ENCODE assay signal across 8 cellular contexts in the genomic region with DNA sequence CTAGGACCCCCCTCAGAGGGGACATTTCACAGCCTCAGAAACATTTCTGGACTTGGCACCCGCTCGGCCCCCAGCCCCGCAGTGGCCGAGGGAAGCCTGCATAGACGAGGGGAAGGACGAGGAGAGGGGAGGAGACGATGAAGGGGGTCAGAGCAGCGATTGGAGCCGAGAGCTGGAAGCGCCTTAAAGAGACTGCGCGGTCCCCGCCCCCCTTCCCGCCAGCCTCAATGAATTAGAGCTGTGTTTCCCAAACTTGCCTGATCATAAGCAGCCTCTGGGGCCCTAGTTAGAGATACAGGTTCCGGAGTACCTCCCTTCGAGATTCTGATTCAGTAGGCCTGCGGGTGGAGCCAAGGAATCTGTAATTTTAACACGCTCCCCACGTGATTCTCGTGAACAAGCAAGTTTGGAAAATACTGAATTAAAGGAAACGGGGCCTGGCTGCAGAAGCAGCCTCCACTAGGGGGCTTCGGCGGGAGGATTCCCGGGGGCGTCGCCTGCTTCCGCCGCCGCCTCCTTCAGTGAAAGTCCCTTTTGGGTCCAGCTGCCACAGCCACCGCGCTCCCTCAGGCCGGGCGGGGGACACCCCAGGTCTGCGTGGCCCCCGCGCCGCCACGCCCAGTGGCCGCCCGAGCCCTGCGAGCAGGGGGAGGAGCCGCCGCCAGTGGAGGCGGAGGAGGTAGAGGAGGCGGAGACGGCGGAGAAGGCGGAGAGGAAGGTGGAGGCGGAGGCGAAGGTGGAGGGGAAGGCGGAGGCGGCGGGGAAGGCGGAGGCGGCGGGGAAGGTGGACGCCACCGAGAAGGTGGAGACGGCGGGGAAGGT. TPM values are rescaled to one million over a fixed set of nuclear protein-coding genes. Genes with fewer than 3 reads are reported as not detected.
DNase-seq lines count a peak whose midpoint lies in the region; ATAC-seq, FAIRE-seq and TF ChIP-seq lines count a peak whose summit lies in the region.

A gene (plus strand): TSS at position 651 of the 822 bp plus-strand sequence. CDS start 824 bp downstream, outside the sequence.

- peak; percentile 48 to 56 for TF ChIP-seq CTCF in endothelial cell of umbilical vein (IDR thresholded peaks at IDR 0.05; ENCODE audit: extremely low read depth in 1 of 2, insufficient read depth in 1 of 2, low read depth in 1 of 2, low read length in 2 of 2)

- dilution Hi-C loops in endothelial cell of umbilical vein (cut with MboI; ENCODE audit: extremely low pct_ligation_motif_present, low sequenced_read_pairs) = no loop called here

- no peaks in the 10 kb centered on the region for H3K9me3 ChIP-seq in endothelial cell of umbilical vein (replicated peaks; ENCODE audit: control insufficient read depth, insufficient read depth, low read length)

- H3K9me1 ChIP-seq in endothelial cell of umbilical vein (replicated peaks; ENCODE audit: control insufficient read depth, extremely low read depth, insufficient read depth, low read length) = no peaks in the 10 kb centered on the region

- CTCF ChIA-PET in endothelial cell of umbilical vein (lab: Charles Lee) = interaction anchor here (0.6 to 1.7 kb wide), 7 partner anchors 10 to 1247 kb away, joined by 3 to 8 read pairs (median 3); no protein-coding TSS in a partner anchor

- POLR2A ChIA-PET in endothelial cell of umbilical vein (lab: Charles Lee) = no interaction called here

- H4K20me1 ChIP-seq in endothelial cell of umbilical vein (replicated peaks; ENCODE audit: control insufficient read depth, extremely low read depth, insufficient read depth, low read length) = no peaks in the 10 kb centered on the region

- H2AFZ ChIP-seq in endothelial cell of umbilical vein (ENCODE audit: low read depth, low read length) = peak within 1 kb of the TSS; percentile 91

- no peaks in the 10 kb centered on the region for H3K27me3 ChIP-seq in endothelial cell of umbilical vein (ENCODE audit: control insufficient read depth in 2 of 2, insufficient read depth in 2 of 2, low read length in 2 of 2)

- peak within 1 kb of the TSS; percentile 57 for H3K9ac ChIP-seq in endothelial cell of umbilical vein (replicated peaks; ENCODE audit: extremely low read depth, insufficient read depth, low read length)

- no TSS peak for BruUV-seq in endothelial cell of umbilical vein (replicated peaks; lab: Mats Ljungman, UMichigan)

- H3K27ac ChIP-seq in endothelial cell of umbilical vein (ENCODE audit: insufficient read depth, low read depth, low read length) = peak within 1 kb of the TSS; percentile 24

- ATAC-seq in GM21360 (IDR thresholded peaks at IDR 0.05; ENCODE audit: unreplicated experiment) = peak; percentile 79

- H3K36me3 ChIP-seq in endothelial cell of umbilical vein (ENCODE audit: control insufficient read depth in 2 of 2, extremely low read depth in 1 of 2, insufficient read depth in 2 of 2, low read length in 2 of 2) = no peaks in the 10 kb centered on the region

- peak within 1 kb of the TSS; percentile 78 for H3K4me2 ChIP-seq in endothelial cell of umbilical vein (ENCODE audit: insufficient read depth, low read length)

- DNase-seq in COR-L47 (lab: John Stamatoyannopoulos, UW) (peak; percentile 73), HT-29 (ENCODE audit: low spot score) (peak; percentile 66), NOMO-1 treated with DMSO at 0.1 percent for 48 hours (lab: John Stamatoyannopoulos, UW; ENCODE audit: unreplicated experiment) (peak; percentile 76), endothelial cell of umbilical vein (ENCODE audit: low read depth, low spot score) (peak; percentile 77), middle frontal gyrus (ENCODE audit: extremely low spot score, low spot score) (peak; percentile 57)
- DNase-seq in activated CD8-positive, alpha-beta memory T cell treated with anti-CD3 and anti-CD28 coated beads, Interleukin-2, amount 50 U/mL, for 4 hours = peak; percentile 79
- DNase-seq in stimulated activated CD8-positive, alpha-beta memory T cell treated with anti-CD3 and anti-CD28 coated beads, Interleukin-2, amount 100 ng/mL, for 1 hour (ENCODE audit: low read depth in 2 of 2) = peak; percentile 49 to 59

- H3K4me1 ChIP-seq in endothelial cell of umbilical vein (ENCODE audit: control insufficient read depth, extremely low read depth, insufficient read depth, low read length) = peaks cover 5% of the 10 kb centered on the region

- H3K79me2 ChIP-seq in endothelial cell of umbilical vein (ENCODE audit: control insufficient read depth, insufficient read depth, low read length) = no peaks in the 10 kb centered on the region

- intact Hi-C loops in endothelial cell of umbilical vein (cut with micrococcal nuclease) = loop anchor here (2.0 kb wide), 2 partner anchors 40 to 326 kb away; a partner anchor contains a TSS

- FAIRE-seq in endothelial cell of umbilical vein (lab: Jason Lieb, UNC) = peak; percentile 80

- TF ChIP-seq POLR2A in endothelial cell of umbilical vein (IDR thresholded peaks at IDR 0.05; ENCODE audit: low read depth, low read length) = no peak

- H3K4me3 ChIP-seq in endothelial cell of umbilical vein (replicated peaks in 1 of 3; ENCODE audit: insufficient read depth in 1 of 3, low read depth in 1 of 3, low read length in 3 of 3) = peak within 1 kb of the TSS; percentile 62 to 75 (median 75)

TF ChIP-seq in endothelial cell of umbilical vein, 7 proteins besides CTCF, POLR2A, EP300 and RAD21:
- TF ChIP-seq EZH2 (IDR thresholded peaks at IDR 0.05; ENCODE audit: borderline replicate concordance, low read depth, low read length, severe bottlenecking) (no peak), FOS (IDR thresholded peaks at IDR 0.05; ENCODE audit: borderline replicate concordance, insufficient read depth, low read length) (no peak), MYC (IDR thresholded peaks at IDR 0.05; ENCODE audit: low read depth, low read length) (no peak), POLR2AphosphoS5 (IDR thresholded peaks at IDR 0.05; ENCODE audit: insufficient read depth, low read depth, low read length) (no peak), JUN (IDR thresholded peaks at IDR 0.05; ENCODE audit: borderline replicate concordance, insufficient read depth, insufficient read length, low read depth) (no peak), GATA2 (IDR thresholded peaks at IDR 0.05; ENCODE audit: insufficient read depth, insufficient read length, low read depth, low read length) (no peak)
- TF ChIP-seq, protein P1, sequence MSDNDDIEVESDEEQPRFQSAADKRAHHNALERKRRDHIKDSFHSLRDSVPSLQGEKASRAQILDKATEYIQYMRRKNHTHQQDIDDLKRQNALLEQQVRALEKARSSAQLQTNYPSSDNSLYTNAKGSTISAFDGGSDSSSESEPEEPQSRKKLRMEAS (IDR thresholded peaks at IDR 0.05; ENCODE audit: insufficient read depth, insufficient read length) = no peak

RNA-seq across cellular contexts. Expression of the gene that starts here (rescaled TPM):
- 0.81 and 1.1 TPM in 2 replicates for total RNA-seq in HT-29 (2014; rRNA removed; shearing (Covaris generic))
- total RNA-seq in endothelial cell of umbilical vein = 2.3 and 3.0 TPM in 2 replicates
- polyA plus RNA-seq in endothelial cell of umbilical vein = 2.2 and 2.4 TPM in 2 replicates
- polyA plus RNA-seq in endothelial cell of umbilical vein (2011; cell fraction: cytosol; rRNA removed) = 2.6 and 2.8 TPM in 2 replicates
- 0.98 and 1.3 TPM in 2 replicates for polyA plus RNA-seq in endothelial cell of umbilical vein (2011; cell fraction: nucleus; rRNA removed)
- 2.9 and 3.3 TPM in 2 replicates for polyA plus RNA-seq in endothelial cell of umbilical vein (2012)
- 5.5 and 7.4 TPM in 2 replicates for polyA minus RNA-seq in endothelial cell of umbilical vein
- polyA minus RNA-seq in endothelial cell of umbilical vein (2011; cell fraction: cytosol; rRNA and poly(A)+ RNA removed) = 0.31 TPM
- polyA minus RNA-seq in endothelial cell of umbilical vein (2011; cell fraction: nucleus; rRNA and poly(A)+ RNA removed) = 1.7 and 2.7 TPM in 2 replicates

Comparison
In these comparisons a context has a peak if more than half of its experiments do, and no peak if none do; other contexts are left out.
1. Peak in every context shown above with its lines: DNase-seq, ATAC-seq, H3K4me3 ChIP-seq and H3K27ac ChIP-seq.